Comparison of ENCODE assay signal across 8 cellular contexts in the genomic region with DNA sequence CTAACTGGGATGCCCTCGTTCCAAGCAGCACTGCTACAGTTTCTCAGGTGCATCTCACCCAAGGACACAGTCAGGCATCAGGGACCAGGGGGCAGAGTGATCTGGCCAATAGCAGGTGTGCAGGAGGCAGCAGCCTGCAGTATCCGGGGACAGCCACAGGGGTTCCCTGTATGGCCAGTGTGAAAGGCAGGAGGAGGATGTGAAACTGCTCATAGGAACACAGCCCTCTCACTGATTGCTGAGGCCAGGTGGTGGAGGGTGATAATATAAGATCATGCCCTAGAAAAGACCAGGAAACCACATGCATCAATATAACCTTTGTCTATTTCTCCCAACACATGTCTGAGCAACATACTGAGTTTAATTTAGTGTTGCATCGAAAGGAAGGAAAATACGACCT.
A peak's percentile ranks its signal among the peaks of the same experiment; 100 is the strongest.
DNase-seq lines count a peak whose midpoint lies in the region; ATAC-seq and TF ChIP-seq lines count a peak whose summit lies in the region.

No MANE protein-coding gene starts in this region.

- no peaks in the 10 kb centered on the region for H3K4me1 Mint-ChIP-seq in activated naive CD8-positive, alpha-beta T cell treated with anti-CD3 and anti-CD28 coated beads, Interleukin-2, amount 50 U/mL, for 24 hours

- no peak overlapping the region for H3K4me3 Mint-ChIP-seq in activated naive CD8-positive, alpha-beta T cell treated with anti-CD3 and anti-CD28 coated beads, Interleukin-2, amount 50 U/mL, for 24 hours

- no peaks in the 10 kb centered on the region for H3K27me3 Mint-ChIP-seq in activated naive CD8-positive, alpha-beta T cell treated with anti-CD3 and anti-CD28 coated beads, Interleukin-2, amount 50 U/mL, for 24 hours

- no peaks in the 10 kb centered on the region for H3K4me1 ChIP-seq in heart right ventricle

- DNase-seq in GM13976 (ENCODE audit: low spot score) (peak; percentile 69), hippocampal formation (lab: John Stamatoyannopoulos, UW) (no peak), heart right ventricle (no peak), KG1 (lab: John Stamatoyannopoulos, UW) (no peak), left ventricle myocardium superior (no peak)
- DNase-seq in activated naive CD8-positive, alpha-beta T cell treated with anti-CD3 and anti-CD28 coated beads, Interleukin-2, amount 50 U/mL, for 24 hours: peak; percentile 3

- intact Hi-C loops in heart right ventricle (cut with DNase I) (no loop called here), left ventricle myocardium superior (cut with micrococcal nuclease) (no loop called here)

- in situ Hi-C loops in GM13976 (cut with MboI; ENCODE audit: low sequenced_read_pairs, unreplicated experiment): loop anchor here (25.0 kb wide), 1 partner anchor 100 kb away; no protein-coding TSS in a partner anchor

- H3K27ac ChIP-seq in heart right ventricle: no peak overlapping the region

- H3K27me3 ChIP-seq in heart right ventricle: no peaks in the 10 kb centered on the region

- H3K36me3 ChIP-seq in heart right ventricle: no peaks in the 10 kb centered on the region

- H3K36me3 Mint-ChIP-seq in activated naive CD8-positive, alpha-beta T cell treated with anti-CD3 and anti-CD28 coated beads, Interleukin-2, amount 50 U/mL, for 24 hours (ENCODE audit: low read depth): peaks cover 8% of the 10 kb centered on the region

- H3K9me3 ChIP-seq in heart right ventricle: peaks cover 0 to 7% (median 0%) of the 10 kb centered on the region in 11 donors

- peaks cover 4% of the 10 kb centered on the region for H3K9me3 Mint-ChIP-seq in activated naive CD8-positive, alpha-beta T cell treated with anti-CD3 and anti-CD28 coated beads, Interleukin-2, amount 50 U/mL, for 24 hours

- peak; percentile 60 for TF ChIP-seq CTCF in GM13976 (IDR thresholded peaks at IDR 0.05; ENCODE audit: borderline replicate concordance, control extremely low read depth, extremely low read depth, insufficient read depth, missing control alignments)
- TF ChIP-seq CTCF in heart right ventricle (IDR thresholded peaks at IDR 0.05): no peak

- no peak overlapping the region for H3K27ac Mint-ChIP-seq in activated naive CD8-positive, alpha-beta T cell treated with anti-CD3 and anti-CD28 coated beads, Interleukin-2, amount 50 U/mL, for 24 hours

- H3K4me3 ChIP-seq in heart right ventricle: no peak overlapping the region

- ATAC-seq in GM21529 (IDR thresholded peaks at IDR 0.05; ENCODE audit: unreplicated experiment) (peak; percentile 100), HG03571 (IDR thresholded peaks at IDR 0.05; ENCODE audit: unreplicated experiment) (peak; percentile 100), heart right ventricle (no peak), left ventricle myocardium superior (no peak)
- ATAC-seq in activated naive CD8-positive, alpha-beta T cell treated with anti-CD3 and anti-CD28 coated beads, Interleukin-2, amount 50 U/mL, for 24 hours: peak; percentile 66

- WGBS in heart right ventricle, 2 donors: 62 to 64% methylated on average over 4 of the region's 4 CpGs

Comparison
In these comparisons a context has a peak if more than half of its experiments do, and no peak if none do; other contexts are left out.
1. DNase-seq: peak in GM13976 (single experiment) and activated naive CD8-positive, alpha-beta T cell treated with anti-CD3 and anti-CD28 coated beads, Interleukin-2, amount 50 U/mL, for 24 hours (single experiment); none in hippocampal formation (0 of 2), heart right ventricle (0 of 2), KG1 (single experiment) and left ventricle myocardium superior (single experiment).
2. ATAC-seq: peak in GM21529 (single experiment), HG03571 (single experiment) and activated naive CD8-positive, alpha-beta T cell treated with anti-CD3 and anti-CD28 coated beads, Interleukin-2, amount 50 U/mL, for 24 hours (single experiment); none in heart right ventricle (0 of 8) and left ventricle myocardium superior (single experiment).